ENCODE assay signal across 8 cellular contexts in the genomic region with DNA sequence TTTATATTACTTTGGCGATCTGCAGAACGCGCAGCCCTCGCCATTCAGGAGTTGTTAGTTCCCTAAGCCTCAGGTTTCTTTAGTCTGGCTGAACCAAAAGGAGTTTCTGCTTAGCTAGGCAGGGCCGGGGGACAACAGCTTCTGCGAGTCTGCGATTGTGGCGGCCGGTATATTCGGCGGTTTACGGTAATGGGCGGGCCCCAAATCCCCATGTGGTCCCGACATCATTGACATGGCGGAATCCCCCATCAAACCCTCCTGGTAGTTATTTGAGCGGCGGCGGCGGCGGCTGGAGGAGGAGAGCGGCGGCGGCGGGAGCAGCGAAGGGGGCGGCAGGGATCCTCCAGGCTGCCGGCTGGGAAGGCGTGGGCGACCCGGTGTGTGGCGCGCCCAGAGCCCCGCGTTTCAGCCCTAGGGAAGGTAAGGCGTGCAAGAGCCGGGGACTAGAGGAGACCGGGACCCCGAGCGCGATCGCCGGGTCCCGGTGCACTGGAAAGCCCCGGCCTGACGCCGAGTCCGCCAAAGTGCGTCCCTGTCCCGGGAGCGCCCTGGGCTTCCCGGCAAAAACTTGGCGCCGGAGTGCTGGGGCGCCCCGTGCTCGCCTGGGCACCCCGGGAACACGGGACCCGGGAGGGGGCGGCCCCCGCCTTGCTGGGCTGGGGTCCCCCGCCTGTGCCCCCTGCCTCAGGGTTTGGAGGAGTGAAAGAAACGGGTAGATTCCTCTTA. TPM values are rescaled to one million over a fixed set of nuclear protein-coding genes. Genes with fewer than 3 reads are reported as not detected.
DNase-seq lines count a peak whose midpoint lies in the region; TF ChIP-seq lines count a peak whose summit lies in the region.

A gene (plus strand): TSS at position 227 of the 726 bp plus-strand sequence. CDS start 72,902 bp downstream, outside the sequence.

- TF ChIP-seq CTCF in HFF-Myc (IDR thresholded peaks at IDR 0.05; ENCODE audit: low read depth, low read length, missing control alignments), result no peak
- TF ChIP-seq CTCF in NB4 (IDR thresholded peaks at IDR 0.05; ENCODE audit: low read depth, low read length), result no peak

- peak within 1 kb of the TSS; percentile 89 for H3K4me3 ChIP-seq in HFF-Myc (replicated peaks; ENCODE audit: low read depth, low read length)
- H3K4me3 ChIP-seq in NB4 (ENCODE audit: low read depth, low read length), result peak within 1 kb of the TSS; percentile 87
- H3K4me3 ChIP-seq in SK-N-MC, result peak within 1 kb of the TSS; percentile 90

- peak within 1 kb of the TSS; percentile 91 for H3K9ac ChIP-seq in SK-N-MC (ENCODE audit: insufficient read length)

- no peaks in the 10 kb centered on the region for H3K36me3 ChIP-seq in SK-N-MC (ENCODE audit: insufficient read depth, low read length)

- H3K27ac Mint-ChIP-seq in activated naive CD4-positive, alpha-beta T cell treated with anti-CD3 and anti-CD28 coated beads, Interleukin-2, amount 10 ng/mL, durations not matched to agents 7 days and 5 days, result peak within 1 kb of the TSS; percentile 88

- H3K36me3 Mint-ChIP-seq in activated naive CD4-positive, alpha-beta T cell treated with anti-CD3 and anti-CD28 coated beads, Interleukin-2, amount 10 ng/mL, durations not matched to agents 7 days and 5 days, result peaks cover 4% of the 10 kb centered on the region

- TF ChIP-seq POLR2A in NB4 (IDR thresholded peaks at IDR 0.05; ENCODE audit: extremely low read depth, insufficient read length), result peak; percentile 69

- H3K9me3 ChIP-seq in SK-N-MC (ENCODE audit: low read depth, low read length), result no peaks in the 10 kb centered on the region

- H3K4me3 Mint-ChIP-seq in activated naive CD4-positive, alpha-beta T cell treated with anti-CD3 and anti-CD28 coated beads, Interleukin-2, amount 10 ng/mL, durations not matched to agents 7 days and 5 days, result peak within 1 kb of the TSS; percentile 96

- H3K27ac ChIP-seq in SK-N-MC (peak within 1 kb of the TSS; percentile 84), temporal lobe (ENCODE audit: low read depth, low read length) (peak within 1 kb of the TSS; percentile 71)

- CTCF ChIA-PET in activated naive CD4-positive, alpha-beta T cell treated with anti-CD3 and anti-CD28 coated beads, Interleukin-2, amount 10 ng/mL, durations not matched to agents 7 days and 5 days (lab: Charles Lee), result interaction anchor here (2.0 kb wide), 1 partner anchor 293 kb away, joined by 11 read pairs; no protein-coding TSS in a partner anchor

- H3K4me1 Mint-ChIP-seq in activated naive CD4-positive, alpha-beta T cell treated with anti-CD3 and anti-CD28 coated beads, Interleukin-2, amount 10 ng/mL, durations not matched to agents 7 days and 5 days, result peaks cover 21% of the 10 kb centered on the region

- peaks cover 26% of the 10 kb centered on the region for H3K27me3 Mint-ChIP-seq in activated naive CD4-positive, alpha-beta T cell treated with anti-CD3 and anti-CD28 coated beads, Interleukin-2, amount 10 ng/mL, durations not matched to agents 7 days and 5 days

- H3K9me3 Mint-ChIP-seq in activated naive CD4-positive, alpha-beta T cell treated with anti-CD3 and anti-CD28 coated beads, Interleukin-2, amount 10 ng/mL, durations not matched to agents 7 days and 5 days, result peaks cover 4% of the 10 kb centered on the region

- peak; percentile 92 for DNase-seq in GM03348 (ENCODE audit: low spot score)
- peak; percentile 83 for DNase-seq in HFF-Myc (ENCODE audit: extremely low read depth, low read depth)
- DNase-seq in NB4 (ENCODE audit: low read depth), result peak; percentile 98
- DNase-seq in SK-N-MC (ENCODE audit: low read depth, low spot score), result peak; percentile 91
- DNase-seq in activated naive CD4-positive, alpha-beta T cell treated with anti-CD3 and anti-CD28 coated beads, Interleukin-2, amount 10 ng/mL, durations not matched to agents 7 days and 5 days, result peak; percentile 95
- DNase-seq in germinal center (ENCODE audit: low spot score), result peak; percentile 87
- peak; percentile 91 for DNase-seq in occipital lobe (lab: John Stamatoyannopoulos, UW)

RNA-seq across cellular contexts. Expression of the gene that starts here (rescaled TPM):
- total RNA-seq in occipital lobe (19.3 TPM), temporal lobe (11.1 TPM)

Comparison
In these comparisons a context has a peak if more than half of its experiments do, and no peak if none do; other contexts are left out.
1. Peak in every context shown above with its lines: DNase-seq, H3K4me3 ChIP-seq and H3K27ac ChIP-seq.